ENCODE assay signal across 27 cellular contexts in the genomic region with DNA sequence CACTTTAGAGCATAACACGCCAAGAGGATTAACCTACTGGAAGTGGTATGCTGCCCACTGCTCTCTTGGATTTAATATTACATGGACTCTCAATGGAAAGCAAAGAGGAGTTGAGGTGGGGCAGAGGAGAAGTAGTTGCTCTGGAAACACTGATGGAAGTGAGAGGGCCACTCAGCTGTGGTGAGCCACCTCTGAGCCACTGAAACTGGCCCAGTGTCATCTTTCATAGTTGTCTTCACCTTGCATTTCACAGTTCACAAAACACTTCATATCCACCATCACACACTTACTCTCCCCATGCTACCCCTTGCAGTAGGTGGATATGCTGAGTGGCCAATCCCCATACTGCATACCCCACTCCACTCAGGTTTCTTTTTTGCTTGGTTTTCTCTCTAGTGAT. TPM values are rescaled to one million over a fixed set of nuclear protein-coding genes. Genes with fewer than 3 reads are reported as not detected.
A peak's percentile ranks its signal among the peaks of the same experiment; 100 is the strongest.
DNase-seq lines count a peak whose midpoint lies in the region; ATAC-seq and TF ChIP-seq lines count a peak whose summit lies in the region.
"Had no signal": no experiment of that assay in that cellular context is flagged by ENCODE, and none has a peak within 500 bp of the region (broad histone marks: within the 10 kb centered on the region; RNA-seq: fewer than 3 reads in every experiment).

No MANE protein-coding gene starts in this region.

- in situ Hi-C loops in mammary epithelial cell (cut with MboI; ENCODE audit: low sequenced_read_pairs in 2 of 2), result no loop called here
- in situ Hi-C loops in transverse colon (cut with MboI; ENCODE audit: low pct_ligation_motif_present in 1 of 4, low pct_unique_long_range_greater_than_20kb in 1 of 4, low sequenced_read_pairs in 3 of 4), result no loop called here

- H3K79me2 ChIP-seq in mammary epithelial cell (ENCODE audit: insufficient read depth, low read length), result no peaks in the 10 kb centered on the region

- no peak for TF ChIP-seq EP300 in transverse colon (IDR thresholded peaks at IDR 0.05; ENCODE audit: low read depth)

- ATAC-seq in activated CD4-positive, CD25-positive, alpha-beta regulatory T cell treated with anti-CD3 and anti-CD28 coated beads, Interleukin-2, amount 50 U/mL, for 24 hours, result peak; percentile 33 to 42

- CTCF ChIA-PET in mammary epithelial cell (lab: Charles Lee; ENCODE audit: low non-redundant PET), result no interaction called here

- H3K27me3 Mint-ChIP-seq in neural crest cell (ENCODE audit: low read depth), result no peaks in the 10 kb centered on the region
- H3K27me3 Mint-ChIP-seq: CD4-positive, alpha-beta memory T cell; central memory CD8-positive, alpha-beta T cell; IgD-negative memory B cell; memory B cell; naive B cell had no signal

- H3K4me3 Mint-ChIP-seq in neural crest cell, result no peak overlapping the region
- H3K4me3 Mint-ChIP-seq: CD4-positive, alpha-beta memory T cell; central memory CD8-positive, alpha-beta T cell; H9; IgD-negative memory B cell; memory B cell; naive B cell; T-helper 1 cell treated with Interleukin-12 subunit alpha and Interleukin-12 subunit beta and Interleukin-4 antibody, amounts not matched to agents 30 μg/mL and 1 μg/mL, for 36 hours had no signal

- peak overlapping the region; percentile 29 to 41 for H3K27ac ChIP-seq in breast epithelium
- H3K27ac ChIP-seq in mammary epithelial cell (ENCODE audit: insufficient read depth, low read depth, low read length), result no peak overlapping the region
- H3K27ac ChIP-seq in transverse colon, result peak overlapping the region in 3 of 4 donors; percentile 17 to 38 (median 21)
- H3K27ac ChIP-seq: 22Rv1, spleen, testis had no signal

- no peak overlapping the region for H3K9ac ChIP-seq in mammary epithelial cell (ENCODE audit: insufficient read depth, low read length)

- no peaks in the 10 kb centered on the region for H3K36me3 ChIP-seq in breast epithelium
- no peaks in the 10 kb centered on the region for H3K36me3 ChIP-seq in mammary epithelial cell (ENCODE audit: insufficient read depth, low read length)
- no peaks in the 10 kb centered on the region for H3K36me3 ChIP-seq in transverse colon
- H3K36me3 ChIP-seq: spleen had no signal

- peak overlapping the region; percentile 67 for H3K27ac Mint-ChIP-seq in neural crest cell (ENCODE audit: unreplicated experiment)
- H3K27ac Mint-ChIP-seq: H9; memory B cell; T-helper 1 cell treated with Interleukin-12 subunit alpha and Interleukin-12 subunit beta and Interleukin-4 antibody, amounts not matched to agents 30 μg/mL and 1 μg/mL, for 36 hours had no signal

- H3K4me1 Mint-ChIP-seq in neural crest cell, result no peaks in the 10 kb centered on the region
- H3K4me1 Mint-ChIP-seq: central memory CD8-positive, alpha-beta T cell; naive B cell had no signal

- dilution Hi-C loops in mammary epithelial cell (cut with HindIII; ENCODE audit: low sequenced_read_pairs), result no loop called here

- H3K4me1 ChIP-seq in breast epithelium, result no peaks in the 10 kb centered on the region
- no peaks in the 10 kb centered on the region for H3K4me1 ChIP-seq in mammary epithelial cell (ENCODE audit: insufficient read depth, low read length)
- peaks cover 0 to 20% (median 4%) of the 10 kb centered on the region in 4 donors for H3K4me1 ChIP-seq in transverse colon
- H3K4me1 ChIP-seq: spleen, testis had no signal

- no peak for TF ChIP-seq CTCF in breast epithelium (IDR thresholded peaks at IDR 0.05)
- TF ChIP-seq CTCF in mammary epithelial cell (conservative IDR thresholded peaks at IDR 0.05 in 1 of 2, IDR thresholded peaks at IDR 0.05 in 1 of 2; ENCODE audit: extremely low read depth in 1 of 2, insufficient read depth in 1 of 2, low read depth in 1 of 2, low read length in 2 of 2), result no peak
- no peak for TF ChIP-seq CTCF in neural crest cell (conservative IDR thresholded peaks at IDR 0.05)
- TF ChIP-seq CTCF in transverse colon (IDR thresholded peaks at IDR 0.05), result no peak

- intact Hi-C loops in breast epithelium (cut with DNase I; ENCODE audit: low total_unique reads), result no loop called here
- intact Hi-C loops in mammary epithelial cell (cut with micrococcal nuclease), result no loop called here
- intact Hi-C loops in transverse colon (cut with DNase I; ENCODE audit: low total_unique reads), result no loop called here

- H3K9me3 Mint-ChIP-seq in neural crest cell, result no peaks in the 10 kb centered on the region
- H3K9me3 Mint-ChIP-seq: CD4-positive, alpha-beta memory T cell; central memory CD8-positive, alpha-beta T cell; memory B cell; naive B cell had no signal

- no peak overlapping the region for H3K4me2 ChIP-seq in mammary epithelial cell (ENCODE audit: insufficient read depth, low read depth, low read length)

- no peaks in the 10 kb centered on the region for H4K20me1 ChIP-seq in mammary epithelial cell (ENCODE audit: insufficient read depth, low read length)

- H3K9me3 ChIP-seq in breast epithelium (no peaks in the 10 kb centered on the region), mammary epithelial cell (replicated peaks; ENCODE audit: insufficient read depth, low read length) (no peaks in the 10 kb centered on the region), transverse colon (no peaks in the 10 kb centered on the region)
- H3K9me3 ChIP-seq: spleen, testis had no signal

- DNase-seq in activated CD4-positive, CD25-positive, alpha-beta regulatory T cell (lab: John Stamatoyannopoulos, UW), result no peak
- DNase-seq in breast epithelium (ENCODE audit: low spot score in 2 of 2) (no peak), mammary epithelial cell (no peak), neural crest cell (ENCODE audit: low read depth, low spot score) (no peak), transverse colon (no peak), hepatic stellate cell (ENCODE audit: low spot score) (no peak), NCI-H1105 (lab: John Stamatoyannopoulos, UW) (no peak)
- DNase-seq: activated CD8-positive, alpha-beta memory T cell treated with anti-CD3 and anti-CD28 coated beads for 24 hours; activated effector memory CD4-positive, alpha-beta T cell treated with anti-CD3 and anti-CD28 coated beads, Interleukin-2, amount 50 U/mL, for 16 hours; CD4-positive, alpha-beta memory T cell; DMS 273 treated with DMSO at 0.1 percent for 48 hours; dorsolateral prefrontal cortex; H9; head of caudate nucleus; left cardiac atrium; naive B cell; NCI-H1436; NCI-H2107; NCI-H526; spleen; testis had no signal

- 83% methylated on average over 1 of the region's 1 CpG for WGBS in mammary epithelial cell (ENCODE audit: low coverage, missing lambda C conversion rate)
- WGBS in transverse colon (ENCODE audit: low coverage in 1 of 2), 2 donors, result 90 to 100% methylated on average over 1 of the region's 1 CpG

- no peaks in the 10 kb centered on the region for H3K27me3 ChIP-seq in breast epithelium
- H3K27me3 ChIP-seq in mammary epithelial cell (ENCODE audit: insufficient read depth, low read length), result no peaks in the 10 kb centered on the region
- H3K27me3 ChIP-seq in transverse colon, result no peaks in the 10 kb centered on the region
- H3K27me3 ChIP-seq: dorsolateral prefrontal cortex, spleen, testis had no signal

- BruUV-seq in mammary epithelial cell (replicated peaks; lab: Mats Ljungman, UMichigan), result no TSS peak

- H2AFZ ChIP-seq in mammary epithelial cell (ENCODE audit: low read depth, low read length), result no peak overlapping the region

- H3K4me3 ChIP-seq in breast epithelium, result no peak overlapping the region
- H3K4me3 ChIP-seq in mammary epithelial cell (replicated peaks in 1 of 3; ENCODE audit: insufficient read depth in 1 of 3, low read depth in 2 of 3, low read length in 3 of 3), result no peak overlapping the region
- H3K4me3 ChIP-seq in transverse colon, result no peak overlapping the region
- H3K4me3 ChIP-seq: dorsolateral prefrontal cortex, spleen, testis had no signal

- TF ChIP-seq POLR2A in breast epithelium (IDR thresholded peaks at IDR 0.05) (no peak), transverse colon (IDR thresholded peaks at IDR 0.05) (no peak)

- no peaks in the 10 kb centered on the region for H3K36me3 Mint-ChIP-seq in neural crest cell (ENCODE audit: low read depth)
- H3K36me3 Mint-ChIP-seq: CD4-positive, alpha-beta memory T cell; memory B cell; naive B cell had no signal

RNA-seq across cellular contexts. Expression of a gene that starts 12.2 kb away (rescaled TPM):
- total RNA-seq in breast epithelium (1 to 10 TPM; 1.6 to 6.2 (median 5.1) TPM), mammary epithelial cell (10 to 100 TPM in 1 of 2 donors, 1 to 10 TPM in 1; 2.3 to 10.3 TPM), neural crest cell (0.47 and 0.75 TPM in 2 replicates), transverse colon (10 to 100 TPM in 1 of 4 donors, 1 to 10 TPM in 2, not detected in 1; 2.7 to 52.0 (median 3.0) TPM)
- 3.3 TPM for polyA plus RNA-seq in mammary epithelial cell
- 0.67 TPM for polyA minus RNA-seq in mammary epithelial cell

RNA-seq across cellular contexts. Expression of a gene that starts 12.6 kb away (rescaled TPM):
- total RNA-seq in breast epithelium (10 to 100 TPM in 2 of 3 donors, 1 to 10 TPM in 1; 6.7 to 57.7 (median 28.2) TPM), mammary epithelial cell (100 to 1,000 TPM in 1 of 2 donors, 10 to 100 TPM in 1; 96.1 to 241 TPM), neural crest cell (4.8 and 5.4 TPM in 2 replicates), transverse colon (1 to 10 TPM; 4.5 to 6.7 (median 6.6) TPM)
- 48.8 TPM for polyA plus RNA-seq in mammary epithelial cell
- polyA minus RNA-seq in mammary epithelial cell, result 39.9 TPM
